Comparison of ENCODE assay signal across 1 cellular context in genomic region chr22:27419473-27419872, GRCh38.
TF ChIP-seq lines count a peak whose summit lies in the region.

No MANE protein-coding gene starts in this region.

TF ChIP-seq in endothelial cell of umbilical vein, 7 proteins besides CTCF, POLR2A, EP300 and RAD21:
- TF ChIP-seq JUN (IDR thresholded peaks at IDR 0.05; ENCODE audit: borderline replicate concordance, insufficient read depth, insufficient read length, low read depth) (peak; percentile 92), GATA2 (IDR thresholded peaks at IDR 0.05; ENCODE audit: insufficient read depth, insufficient read length, low read depth, low read length) (no peak), POLR2AphosphoS5 (IDR thresholded peaks at IDR 0.05; ENCODE audit: insufficient read depth, low read depth, low read length) (peak; percentile 38), EZH2 (IDR thresholded peaks at IDR 0.05; ENCODE audit: borderline replicate concordance, low read depth, low read length, severe bottlenecking) (no peak), MYC (IDR thresholded peaks at IDR 0.05; ENCODE audit: low read depth, low read length) (no peak), FOS (IDR thresholded peaks at IDR 0.05; ENCODE audit: borderline replicate concordance, insufficient read depth, low read length) (no peak), MAX (IDR thresholded peaks at IDR 0.05; ENCODE audit: insufficient read depth, insufficient read length) (no peak)
TF ChIP-seq in endothelial cell of umbilical vein: peak in this region for 2.
